1 cellular context compared by ENCODE assay signal in the genomic region with DNA sequence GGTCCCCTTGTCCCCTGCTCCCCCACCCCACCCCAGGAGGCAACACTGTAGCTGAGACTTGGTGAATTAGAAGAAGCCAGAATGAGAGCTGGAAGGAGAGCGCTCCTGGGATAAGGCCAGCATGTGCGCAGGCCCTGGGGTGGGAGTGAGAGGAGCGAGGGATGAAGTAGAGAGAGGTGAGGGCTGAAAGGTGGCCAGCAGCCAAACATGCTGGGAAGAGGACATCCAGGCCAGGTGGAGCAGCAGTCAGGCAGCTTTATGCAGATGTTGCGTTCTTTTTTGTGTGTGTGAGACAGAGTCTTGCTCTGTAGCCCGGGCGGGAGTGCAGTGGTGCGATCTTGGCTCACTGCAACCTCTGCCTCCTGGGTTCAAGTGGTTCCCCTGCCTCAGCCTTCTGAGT.
TF ChIP-seq lines count a peak whose summit lies in the region.

No MANE protein-coding gene starts in this region.

TF ChIP-seq in HepG2, 621 proteins besides CTCF, POLR2A, EP300 and RAD21:
- TF ChIP-seq DNMT3B (CRISPR knock-in tag; conservative IDR thresholded peaks at IDR 0.05) (no peak), PHF20 (CRISPR knock-in tag; IDR thresholded peaks at IDR 0.05) (0 out of 2 replicates have a peak, but pooled peaks have one; percentile 47), ADNP (CRISPR knock-in tag; IDR thresholded peaks at IDR 0.05) (no peak), POGZ (CRISPR knock-in tag; IDR thresholded peaks at IDR 0.05) (0 out of 2 replicates have a peak, but pooled peaks have one; percentile 11), ZNF512B (CRISPR knock-in tag; IDR thresholded peaks at IDR 0.05; ENCODE audit: borderline replicate concordance) (0 out of 2 replicates have a peak, but pooled peaks have one; percentile 10), ZNF296 (CRISPR knock-in tag; conservative IDR thresholded peaks at IDR 0.05) (peak; percentile 83; the same call in 1 of the 2 replicates), ZNF431 (CRISPR knock-in tag; IDR thresholded peaks at IDR 0.05; ENCODE audit: borderline replicate concordance, low read depth) (peak; percentile 32; the same call in 1 of the 2 replicates)
- TF ChIP-seq, protein P1, sequence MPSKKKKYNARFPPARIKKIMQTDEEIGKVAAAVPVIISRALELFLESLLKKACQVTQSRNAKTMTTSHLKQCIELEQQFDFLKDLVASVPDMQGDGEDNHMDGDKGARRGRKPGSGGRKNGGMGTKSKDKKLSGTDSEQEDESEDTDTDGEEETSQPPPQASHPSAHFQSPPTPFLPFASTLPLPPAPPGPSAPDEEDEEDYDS (CRISPR knock-in tag; IDR thresholded peaks at IDR 0.05) = no peak
TF ChIP-seq in HepG2: peak in this region for 5.
